ENCODE assay signal across 10 cellular contexts in the genomic region with DNA sequence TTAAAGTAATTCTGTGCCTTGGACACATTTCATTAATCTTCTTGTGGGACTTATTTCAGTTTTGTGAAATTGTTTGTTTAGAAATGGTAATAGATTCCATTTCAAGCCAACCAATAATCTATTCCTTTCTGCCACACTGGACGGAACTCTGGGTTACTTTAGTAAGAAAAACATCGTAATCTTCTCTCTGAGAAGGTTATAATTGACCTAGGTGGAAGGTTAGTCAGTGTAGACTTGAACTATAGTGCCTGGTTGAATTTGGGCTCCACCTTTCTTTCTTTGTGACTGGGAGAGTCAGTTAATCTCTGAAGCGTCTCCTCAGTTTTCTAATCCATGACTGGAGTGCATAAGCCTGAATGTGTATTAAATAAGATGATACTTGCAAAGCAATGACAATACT.
DNase-seq lines count a peak whose midpoint lies in the region; ATAC-seq and TF ChIP-seq lines count a peak whose summit lies in the region.
"Had no signal": no experiment of that assay in that cellular context is flagged by ENCODE, and none has a peak within 500 bp of the region (broad histone marks: within the 10 kb centered on the region; RNA-seq: fewer than 3 reads in every experiment).

No MANE protein-coding gene starts in this region.

- H3K4me1 Mint-ChIP-seq in Calu3 (ENCODE audit: low read depth, unreplicated experiment) (no peaks in the 10 kb centered on the region), glutamatergic neuron (ENCODE audit: low read depth, unreplicated experiment) (no peaks in the 10 kb centered on the region)

- H3K4me3 ChIP-seq in BLaER1 treated with 17β-estradiol and CSF1 and Interleukin-3, amounts not matched to agents 10 nM and 100 nM, result no peak overlapping the region
- H3K4me3 ChIP-seq: stomach had no signal

- no peak for TF ChIP-seq CTCF in Calu3 (IDR thresholded peaks at IDR 0.05; ENCODE audit: unreplicated experiment)
- no peak for TF ChIP-seq CTCF in glutamatergic neuron (IDR thresholded peaks at IDR 0.05; ENCODE audit: partially characterized antibody, unreplicated experiment)

- H3K36me3 ChIP-seq in BLaER1 treated with 17β-estradiol and CSF1 and Interleukin-3, amounts not matched to agents 10 nM and 100 nM, result no peaks in the 10 kb centered on the region
- H3K36me3 ChIP-seq: stomach had no signal

- peak overlapping the region; percentile 37 to 89 (median 61); a peak in 20 of 22 replicates for H3K4me2 ChIP-seq in BLaER1 treated with 17β-estradiol and CSF1 and Interleukin-3, amounts not matched to agents 10 nM and 100 nM

- BruUV-seq in Calu3 (replicated peaks; lab: Mats Ljungman, UMichigan), result no TSS peak

- no peaks in the 10 kb centered on the region for H3K36me3 Mint-ChIP-seq in Calu3 (ENCODE audit: insufficient read depth, unreplicated experiment)
- H3K36me3 Mint-ChIP-seq in glutamatergic neuron (ENCODE audit: unreplicated experiment), result no peaks in the 10 kb centered on the region

- no peaks in the 10 kb centered on the region for H4K20me1 ChIP-seq in BLaER1 treated with 17β-estradiol and CSF1 and Interleukin-3, amounts not matched to agents 10 nM and 100 nM

- peaks cover 0 to 74% (median 0%) of the 10 kb centered on the region in 11 experiments; a peak in 4 of 22 replicates for H3K27me3 ChIP-seq in BLaER1 treated with 17β-estradiol and CSF1 and Interleukin-3, amounts not matched to agents 10 nM and 100 nM
- H3K27me3 ChIP-seq: stomach had no signal

- CTCF ChIA-PET in Calu3 (lab: Charles Lee), result no interaction called here

- H3K9me3 ChIP-seq in BLaER1 treated with 17β-estradiol and CSF1 and Interleukin-3, amounts not matched to agents 10 nM and 100 nM (replicated peaks in 1 of 11), result peaks cover 0 to 13% (median 0%) of the 10 kb centered on the region in 11 experiments; a peak in 9 of 22 replicates
- H3K9me3 ChIP-seq: stomach had no signal

- H3K27me3 Mint-ChIP-seq in Calu3 (ENCODE audit: unreplicated experiment) (no peaks in the 10 kb centered on the region), glutamatergic neuron (ENCODE audit: unreplicated experiment) (no peaks in the 10 kb centered on the region)

- peaks cover 12 to 29% (median 23%) of the 10 kb centered on the region in 10 experiments for H3K4me1 ChIP-seq in BLaER1 treated with 17β-estradiol and CSF1 and Interleukin-3, amounts not matched to agents 10 nM and 100 nM
- H3K4me1 ChIP-seq: stomach had no signal

- intact Hi-C loops in Calu3 (cut with micrococcal nuclease; ENCODE audit: unreplicated experiment), result no loop called here

- H3K4me3 Mint-ChIP-seq in Calu3 (ENCODE audit: low read depth, unreplicated experiment) (no peak overlapping the region), glutamatergic neuron (ENCODE audit: unreplicated experiment) (no peak overlapping the region)

- H3K9me3 Mint-ChIP-seq in Calu3 (ENCODE audit: low read depth, unreplicated experiment), result peaks cover 16% of the 10 kb centered on the region
- H3K9me3 Mint-ChIP-seq in glutamatergic neuron (ENCODE audit: unreplicated experiment), result no peaks in the 10 kb centered on the region

- no peak overlapping the region for H3K27ac Mint-ChIP-seq in Calu3 (ENCODE audit: unreplicated experiment)
- H3K27ac Mint-ChIP-seq in glutamatergic neuron (ENCODE audit: unreplicated experiment), result no peak overlapping the region

- ATAC-seq in GM19351 (IDR thresholded peaks at IDR 0.05; ENCODE audit: unreplicated experiment), result peak; percentile 17
- peak; percentile 2 for ATAC-seq in HG02852 (IDR thresholded peaks at IDR 0.05; ENCODE audit: unreplicated experiment)
- peak; percentile 27 for ATAC-seq in HG03571 (IDR thresholded peaks at IDR 0.05; ENCODE audit: unreplicated experiment)
- no peak for ATAC-seq in GM21529 (IDR thresholded peaks at IDR 0.05; ENCODE audit: unreplicated experiment)

- peak overlapping the region; percentile 16 to 87 (median 80); a peak in 21 of 22 replicates for H3K27ac ChIP-seq in BLaER1 treated with 17β-estradiol and CSF1 and Interleukin-3, amounts not matched to agents 10 nM and 100 nM
- H3K27ac ChIP-seq: stomach had no signal

- H3K9ac ChIP-seq in BLaER1 treated with 17β-estradiol and CSF1 and Interleukin-3, amounts not matched to agents 10 nM and 100 nM, result peak overlapping the region in 7 of 11 experiments; percentile 6 to 67 (median 37); a peak in 10 of 22 replicates

- DNase-seq in Calu3, result no peak
- DNase-seq in glutamatergic neuron, result no peak
- no peak for DNase-seq in NCI-H1048 (lab: John Stamatoyannopoulos, UW)
- DNase-seq: activated CD4-positive, alpha-beta T cell treated with anti-CD3 and anti-CD28 coated beads for 1 hour had no signal
